Comparison of ENCODE assay signal across 12 cellular contexts in the genomic region with DNA sequence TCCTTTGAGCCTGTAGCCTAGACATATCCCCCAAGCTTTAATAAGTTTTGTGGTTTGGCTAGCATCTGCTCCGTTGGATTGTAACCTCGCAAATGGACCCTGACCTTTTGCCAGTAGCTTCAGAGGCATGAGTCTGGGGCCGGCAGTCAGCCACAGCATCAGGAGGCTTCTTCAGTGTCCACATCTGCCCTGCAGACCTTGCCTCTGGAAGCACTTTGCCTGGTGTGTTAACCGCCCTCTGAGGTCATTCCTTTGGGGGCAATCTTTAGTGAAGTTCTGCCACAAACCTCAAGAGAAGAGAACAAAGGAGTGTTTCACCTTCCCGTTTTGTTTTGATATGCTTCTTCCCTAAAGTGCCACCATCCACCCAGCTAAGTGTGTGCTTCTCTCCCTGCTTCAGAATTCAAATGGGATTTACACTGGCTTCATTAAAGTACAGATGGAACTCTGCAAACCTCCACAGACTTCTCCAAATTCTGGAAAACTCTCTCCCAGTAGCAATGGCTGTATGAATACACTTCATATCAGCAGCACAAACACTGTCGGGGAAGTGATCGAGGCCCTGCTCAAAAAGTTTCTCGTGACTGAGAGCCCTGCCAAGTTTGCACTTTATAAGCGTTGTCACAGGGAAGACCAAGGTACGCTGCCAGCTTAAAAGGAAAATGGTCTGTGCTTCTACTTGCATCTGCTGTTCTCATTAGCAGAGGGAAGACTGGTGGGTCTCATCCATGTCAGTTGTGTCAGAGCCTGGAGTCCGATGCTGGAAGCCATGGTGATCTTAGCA.
DNase-seq lines count a peak whose midpoint lies in the region; ATAC-seq and TF ChIP-seq lines count a peak whose summit lies in the region.
"Had no signal": no experiment of that assay in that cellular context is flagged by ENCODE, and none has a peak within 500 bp of the region (broad histone marks: within the 10 kb centered on the region; RNA-seq: fewer than 3 reads in every experiment).

No MANE protein-coding gene starts in this region.

- H3K9ac ChIP-seq in neural progenitor cell: no peak overlapping the region

- no peak for TF ChIP-seq POLR2A in esophagus muscularis mucosa (IDR thresholded peaks at IDR 0.05; ENCODE audit: low read depth)

- intact Hi-C loops in esophagus muscularis mucosa (cut with DNase I): no loop called here

- TF ChIP-seq EP300 in esophagus muscularis mucosa (IDR thresholded peaks at IDR 0.05): no peak

- H3K36me3 Mint-ChIP-seq in neural progenitor cell: peaks cover 18% of the 10 kb centered on the region

- H2AFZ ChIP-seq in neural progenitor cell (replicated peaks): no peak overlapping the region

- peaks cover 8% of the 10 kb centered on the region for H4K20me1 ChIP-seq in neural progenitor cell (ENCODE audit: low read depth)

- peaks cover 31% of the 10 kb centered on the region for H3F3A ChIP-seq in neural progenitor cell (ENCODE audit: low read depth)

- H3K9me3 ChIP-seq in esophagus muscularis mucosa (no peaks in the 10 kb centered on the region), neural progenitor cell (ENCODE audit: low read depth) (no peaks in the 10 kb centered on the region)
- H3K9me3 ChIP-seq: upper lobe of left lung had no signal

- DNase-seq in EH (ENCODE audit: low read depth): peak; percentile 55
- peak; percentile 86 for DNase-seq in RPMI7951 (ENCODE audit: low read depth)
- no peak for DNase-seq in esophagus muscularis mucosa (ENCODE audit: extremely low spot score)
- no peak for DNase-seq in neural progenitor cell (ENCODE audit: low spot score)
- no peak for DNase-seq in activated CD8-positive, alpha-beta memory T cell treated with anti-CD3 and anti-CD28 coated beads, Interleukin-2, amount 50 U/mL, for 4 hours
- no peak for DNase-seq in GOT3 (lab: John Stamatoyannopoulos, UW)
- no peak for DNase-seq in HK-2 (ENCODE audit: unreplicated experiment)
- DNase-seq: cerebellar nuclear complex, GDM1, NCI-H2171 treated with DMSO at 0.1 percent for 48 hours had no signal

- H3K4me3 ChIP-seq in esophagus muscularis mucosa: no peak overlapping the region
- H3K4me3 ChIP-seq in neural progenitor cell: no peak overlapping the region
- H3K4me3 ChIP-seq: upper lobe of left lung had no signal

- no peak for ATAC-seq in GM19395 (IDR thresholded peaks at IDR 0.05; ENCODE audit: unreplicated experiment)

- WGBS in esophagus muscularis mucosa: 52% methylated on average over 11 of the region's 11 CpGs

- no peak overlapping the region for H3K4me2 ChIP-seq in neural progenitor cell

- H3K9me3 Mint-ChIP-seq in neural progenitor cell: no peaks in the 10 kb centered on the region

- H3K27me3 ChIP-seq in esophagus muscularis mucosa (no peaks in the 10 kb centered on the region), neural progenitor cell (no peaks in the 10 kb centered on the region)
- H3K27me3 ChIP-seq: upper lobe of left lung had no signal

- H3K4me1 Mint-ChIP-seq in neural progenitor cell: peaks cover 47% of the 10 kb centered on the region

- peak overlapping the region; percentile 88 for H3K27ac Mint-ChIP-seq in neural progenitor cell

- H3K79me2 ChIP-seq in neural progenitor cell (ENCODE audit: low read depth): peaks cover 6% of the 10 kb centered on the region

- H3K36me3 ChIP-seq in esophagus muscularis mucosa (peaks cover 5 to 38% (median 20%) of the 10 kb centered on the region in 4 donors), neural progenitor cell (no peaks in the 10 kb centered on the region)

- H3K27ac ChIP-seq in esophagus muscularis mucosa (replicated peaks in 1 of 4) (peak overlapping the region; percentile 28 to 69 (median 52)), neural progenitor cell (no peak overlapping the region)

- no peaks in the 10 kb centered on the region for H3K27me3 Mint-ChIP-seq in neural progenitor cell (ENCODE audit: insufficient read depth, low read depth)

- TF ChIP-seq CTCF in esophagus muscularis mucosa (IDR thresholded peaks at IDR 0.05) (no peak), neural progenitor cell (IDR thresholded peaks at IDR 0.05) (no peak)

- H3K4me3 Mint-ChIP-seq in neural progenitor cell: no peak overlapping the region

- H3K4me1 ChIP-seq in esophagus muscularis mucosa (peaks cover 24 to 39% (median 38%) of the 10 kb centered on the region in 4 donors), neural progenitor cell (peaks cover 32% of the 10 kb centered on the region)

Comparison
In these comparisons a context has a peak if more than half of its experiments do, and no peak if none do; other contexts are left out.
1. DNase-seq: peak in EH (single experiment) and RPMI7951 (single experiment); none in esophagus muscularis mucosa (single experiment), neural progenitor cell (single experiment), activated CD8-positive, alpha-beta memory T cell treated with anti-CD3 and anti-CD28 coated beads, Interleukin-2, amount 50 U/mL, for 4 hours (single experiment), GOT3 (single experiment) and HK-2 (single experiment).